Comparison of ENCODE assay signal across 1 cellular context in the genomic region with DNA sequence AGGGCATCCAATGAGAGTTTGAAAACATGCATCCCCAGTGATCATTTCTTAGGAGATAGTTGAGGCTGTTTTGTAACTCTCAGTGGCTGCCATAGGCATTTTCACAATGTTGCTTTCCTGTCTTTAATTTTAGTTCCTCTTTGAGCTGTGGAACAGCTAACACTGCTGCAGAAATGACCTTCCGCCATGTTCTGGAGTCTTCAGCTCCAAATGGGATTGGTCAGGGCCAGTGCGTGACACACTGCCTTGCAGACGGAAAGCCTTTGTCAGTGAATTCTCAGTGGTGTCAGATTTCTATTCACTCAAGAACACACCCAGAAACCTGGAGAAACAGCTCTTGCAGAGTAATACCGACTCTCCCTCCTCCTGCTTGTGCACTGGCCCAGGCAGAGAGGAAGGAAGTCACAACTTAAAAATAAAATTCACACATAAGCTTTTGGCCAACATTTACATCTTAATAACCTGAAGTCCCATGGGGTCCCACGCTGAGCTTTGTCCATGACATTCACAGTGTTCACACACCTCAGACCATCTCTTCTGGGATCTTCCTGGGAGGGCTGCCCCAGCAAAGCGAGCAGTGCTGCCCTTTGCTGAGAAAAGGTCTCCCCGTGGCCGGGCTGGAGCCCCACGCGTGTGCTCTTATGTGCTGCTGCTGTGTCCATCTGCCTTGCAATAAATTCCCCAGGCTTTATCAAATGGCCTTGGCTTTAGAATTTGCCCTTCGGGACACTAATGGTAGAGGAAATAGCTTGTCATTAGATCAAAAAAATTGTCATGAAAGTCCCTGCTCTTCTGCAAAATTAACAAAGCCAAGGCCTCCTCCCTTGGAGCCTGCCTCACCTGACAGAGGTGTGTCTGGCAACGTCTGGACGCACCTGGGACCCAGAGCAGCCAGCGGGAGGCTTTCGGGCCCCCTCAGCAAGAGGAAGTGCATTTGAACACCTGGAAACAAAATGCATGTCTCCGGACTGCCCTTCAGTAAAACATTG.
TF ChIP-seq lines count a peak whose summit lies in the region.

No MANE protein-coding gene starts in this region.

TF ChIP-seq in HCT116, 20 proteins besides CTCF, POLR2A, EP300 and RAD21 (continued from another document):
- TF ChIP-seq, protein P1, sequence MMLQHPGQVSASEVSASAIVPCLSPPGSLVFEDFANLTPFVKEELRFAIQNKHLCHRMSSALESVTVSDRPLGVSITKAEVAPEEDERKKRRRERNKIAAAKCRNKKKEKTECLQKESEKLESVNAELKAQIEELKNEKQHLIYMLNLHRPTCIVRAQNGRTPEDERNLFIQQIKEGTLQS (IDR thresholded peaks at IDR 0.05) = no peak
- TF ChIP-seq EGR1 (IDR thresholded peaks at IDR 0.05; ENCODE audit: low read depth) = no peak
TF ChIP-seq in HCT116: peak in this region for 0.
